Comparison of ENCODE assay signal across 1 cellular context in the genomic region with DNA sequence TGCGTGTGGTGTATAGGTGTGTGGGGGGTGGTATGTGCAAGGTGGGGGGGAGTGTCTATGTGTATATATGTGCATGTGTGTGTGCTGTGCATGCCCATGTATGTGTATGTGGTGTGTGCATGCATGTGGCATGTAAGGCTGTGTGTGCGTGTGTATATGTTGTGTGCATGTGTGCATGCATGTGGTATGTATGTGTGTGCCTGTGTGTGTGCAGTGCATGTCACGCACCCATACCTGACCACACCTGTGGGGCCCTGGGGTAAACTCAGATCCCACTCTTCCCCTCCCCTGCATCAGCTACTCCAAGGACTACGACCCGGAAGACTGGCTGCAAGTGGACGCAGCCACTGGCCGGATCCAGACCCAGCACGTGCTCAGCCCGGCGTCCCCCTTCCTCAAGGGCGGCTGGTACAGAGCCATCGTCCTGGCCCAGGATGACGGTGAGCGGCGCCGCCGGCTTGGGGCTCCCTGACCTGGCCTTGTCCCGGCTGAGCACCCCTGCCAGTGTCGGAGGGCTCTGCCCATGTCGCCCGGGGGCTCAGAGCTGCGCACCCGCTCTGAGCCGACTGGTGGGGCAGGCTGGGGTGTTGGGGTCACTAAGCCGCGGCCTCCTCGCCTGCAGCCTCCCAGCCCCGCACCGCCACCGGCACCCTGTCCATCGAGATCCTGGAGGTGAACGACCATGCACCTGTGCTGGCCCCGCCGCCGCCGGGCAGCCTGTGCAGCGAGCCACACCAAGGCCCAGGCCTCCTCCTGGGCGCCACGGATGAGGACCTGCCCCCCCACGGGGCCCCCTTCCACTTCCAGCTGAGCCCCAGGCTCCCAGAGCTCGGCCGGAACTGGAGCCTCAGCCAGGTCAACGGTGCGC.
TF ChIP-seq lines count a peak whose summit lies in the region.

No MANE protein-coding gene starts in this region.

TF ChIP-seq in A549, 52 proteins besides CTCF, POLR2A, EP300 and RAD21 (continued from another document):
- TF ChIP-seq, protein P1, sequence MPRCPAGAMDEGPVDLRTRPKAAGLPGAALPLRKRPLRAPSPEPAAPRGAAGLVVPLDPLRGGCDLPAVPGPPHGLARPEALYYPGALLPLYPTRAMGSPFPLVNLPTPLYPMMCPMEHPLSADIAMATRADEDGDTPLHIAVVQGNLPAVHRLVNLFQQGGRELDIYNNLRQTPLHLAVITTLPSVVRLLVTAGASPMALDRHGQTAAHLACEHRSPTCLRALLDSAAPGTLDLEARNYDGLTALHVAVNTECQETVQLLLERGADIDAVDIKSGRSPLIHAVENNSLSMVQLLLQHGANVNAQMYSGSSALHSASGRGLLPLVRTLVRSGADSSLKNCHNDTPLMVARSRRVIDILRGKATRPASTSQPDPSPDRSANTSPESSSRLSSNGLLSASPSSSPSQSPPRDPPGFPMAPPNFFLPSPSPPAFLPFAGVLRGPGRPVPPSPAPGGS (IDR thresholded peaks at IDR 0.05), result no peak
- TF ChIP-seq EHF (CRISPR knock-in tag; IDR thresholded peaks at IDR 0.05) (no peak), KDM5A (IDR thresholded peaks at IDR 0.05) (no peak), FOSB (CRISPR knock-in tag; IDR thresholded peaks at IDR 0.05) (no peak), TFCP2L1 (CRISPR knock-in tag; IDR thresholded peaks at IDR 0.05) (no peak), JUNB (IDR thresholded peaks at IDR 0.05) (no peak), HOXB5 (CRISPR knock-in tag; IDR thresholded peaks at IDR 0.05) (no peak), GATA3 (IDR thresholded peaks at IDR 0.05; ENCODE audit: borderline replicate concordance) (no peak), CBX8 (IDR thresholded peaks at IDR 0.05) (no peak), RFX5 (IDR thresholded peaks at IDR 0.05) (no peak), CHD4 (IDR thresholded peaks at IDR 0.05; ENCODE audit: borderline replicate concordance) (no peak), ZC3H11A (IDR thresholded peaks at IDR 0.05) (no peak)
- TF ChIP-seq, protein P2, sequence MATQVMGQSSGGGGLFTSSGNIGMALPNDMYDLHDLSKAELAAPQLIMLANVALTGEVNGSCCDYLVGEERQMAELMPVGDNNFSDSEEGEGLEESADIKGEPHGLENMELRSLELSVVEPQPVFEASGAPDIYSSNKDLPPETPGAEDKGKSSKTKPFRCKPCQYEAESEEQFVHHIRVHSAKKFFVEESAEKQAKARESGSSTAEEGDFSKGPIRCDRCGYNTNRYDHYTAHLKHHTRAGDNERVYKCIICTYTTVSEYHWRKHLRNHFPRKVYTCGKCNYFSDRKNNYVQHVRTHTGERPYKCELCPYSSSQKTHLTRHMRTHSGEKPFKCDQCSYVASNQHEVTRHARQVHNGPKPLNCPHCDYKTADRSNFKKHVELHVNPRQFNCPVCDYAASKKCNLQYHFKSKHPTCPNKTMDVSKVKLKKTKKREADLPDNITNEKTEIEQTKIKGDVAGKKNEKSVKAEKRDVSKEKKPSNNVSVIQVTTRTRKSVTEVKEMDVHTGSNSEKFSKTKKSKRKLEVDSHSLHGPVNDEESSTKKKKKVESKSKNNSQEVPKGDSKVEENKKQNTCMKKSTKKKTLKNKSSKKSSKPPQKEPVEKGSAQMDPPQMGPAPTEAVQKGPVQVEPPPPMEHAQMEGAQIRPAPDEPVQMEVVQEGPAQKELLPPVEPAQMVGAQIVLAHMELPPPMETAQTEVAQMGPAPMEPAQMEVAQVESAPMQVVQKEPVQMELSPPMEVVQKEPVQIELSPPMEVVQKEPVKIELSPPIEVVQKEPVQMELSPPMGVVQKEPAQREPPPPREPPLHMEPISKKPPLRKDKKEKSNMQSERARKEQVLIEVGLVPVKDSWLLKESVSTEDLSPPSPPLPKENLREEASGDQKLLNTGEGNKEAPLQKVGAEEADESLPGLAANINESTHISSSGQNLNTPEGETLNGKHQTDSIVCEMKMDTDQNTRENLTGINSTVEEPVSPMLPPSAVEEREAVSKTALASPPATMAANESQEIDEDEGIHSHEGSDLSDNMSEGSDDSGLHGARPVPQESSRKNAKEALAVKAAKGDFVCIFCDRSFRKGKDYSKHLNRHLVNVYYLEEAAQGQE (IDR thresholded peaks at IDR 0.05), result no peak
TF ChIP-seq in A549: peak in this region for 0.
